30 cellular contexts compared by ENCODE assay signal in genomic region chr2:127678991-127679390, GRCh38. TPM values are rescaled to one million over a fixed set of nuclear protein-coding genes. Genes with fewer than 3 reads are reported as not detected.
"Had no signal": no experiment of that assay in that cellular context is flagged by ENCODE, and none has a peak within 500 bp of the region (broad histone marks: within the 10 kb centered on the region; RNA-seq: fewer than 3 reads in every experiment).

No MANE protein-coding gene starts in this region.

- H3K36me3 ChIP-seq: gastrocnemius medialis, right atrium auricular region, suprapubic skin, tibial nerve had no signal

- H3K4me3 ChIP-seq: dorsolateral prefrontal cortex, smooth muscle cell, suprapubic skin, tibial nerve had no signal

- H3K4me2 ChIP-seq: smooth muscle cell had no signal

- H3K27ac ChIP-seq: dorsolateral prefrontal cortex, parathyroid adenoma, psoas muscle, right atrium auricular region, suprapubic skin, tibial nerve, VCaP had no signal

- DNase-seq: activated CD4-positive, alpha-beta T cell treated with anti-CD3 and anti-CD28 coated beads for 4 hours; activated CD4-positive, alpha-beta T cell treated with anti-CD3 and anti-CD28 coated beads, Interleukin-2, amount 50 U/mL, for 4 hours; activated CD8-positive, alpha-beta memory T cell treated with anti-CD3 and anti-CD28 coated beads for 24 hours; activated effector memory CD4-positive, alpha-beta T cell treated with Interleukin-2 at 50 U/mL for 16 hours; activated naive CD4-positive, alpha-beta T cell treated with Interleukin-2 at 50 U/mL for 16 hours; anterior cingulate cortex; effector memory CD4-positive, alpha-beta T cell; erythroblast; gastrocnemius medialis; hippocampal formation; naive B cell; nephron progenitor cell; nucleus accumbens; psoas muscle; stimulated activated CD4-positive, alpha-beta T cell treated with anti-CD3 and anti-CD28 coated beads, Interleukin-1b, Interleukin-23, amount 100 ng/mL, for 48 hours; stimulated activated naive CD4-positive, alpha-beta T cell; T-helper 9 cell had no signal

- H2AFZ ChIP-seq: parathyroid adenoma had no signal

- ATAC-seq: gastrocnemius medialis, left lobe of liver, psoas muscle had no signal

- H3K9ac ChIP-seq: parathyroid adenoma had no signal

- H3K27me3 ChIP-seq: right atrium auricular region, tibial nerve had no signal

- H3K79me2 ChIP-seq: parathyroid adenoma had no signal

- H3K9me3 ChIP-seq: gastrocnemius medialis, psoas muscle, right atrium auricular region, suprapubic skin, tibial nerve had no signal

RNA-seq across cellular contexts. Expression of gene SFT2D3, which starts 22.3 kb away (rescaled TPM):
- polyA plus RNA-seq: smooth muscle cell had no signal

RNA-seq across cellular contexts. Expression of gene GPR17, which starts 33.0 kb away (rescaled TPM):
- total RNA-seq: bronchial epithelial cell; kidney epithelial cell; left lobe of liver; lung microvascular endothelial cell; mesothelial cell of epicardium; smooth muscle cell; T-helper 1 cell treated with Interleukin-12 subunit alpha and Interleukin-12 subunit beta and Interleukin-4 antibody, amounts not matched to agents 30 ng/mL and 1 ng/mL, for 36 hours had no signal
- polyA plus RNA-seq: smooth muscle cell had no signal
